Comparison of ENCODE assay signal across 22 cellular contexts in the genomic region with DNA sequence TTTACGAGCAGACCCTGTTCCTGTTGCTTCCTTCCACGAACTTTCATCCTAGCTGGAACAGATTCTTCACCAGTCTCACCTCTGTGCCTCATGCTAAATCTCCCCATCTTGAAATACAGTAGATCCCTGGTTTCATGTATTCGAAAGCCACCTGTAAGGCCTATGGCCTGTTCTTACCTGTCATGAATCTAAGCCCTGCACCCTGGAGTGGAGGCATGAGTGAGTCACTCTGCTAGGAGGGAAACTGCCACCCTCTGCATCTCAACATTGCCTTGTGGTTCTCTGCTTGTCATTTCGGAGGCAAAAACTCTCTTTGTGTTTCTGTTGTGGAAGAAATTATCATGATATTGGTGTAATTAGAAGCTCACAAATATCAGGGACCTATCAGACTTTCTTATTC.
"Had no signal": no experiment of that assay in that cellular context is flagged by ENCODE, and none has a peak within 500 bp of the region (broad histone marks: within the 10 kb centered on the region; RNA-seq: fewer than 3 reads in every experiment).

No MANE protein-coding gene starts in this region.

- H3K4me1 Mint-ChIP-seq: activated B cell treated with CpG ODN at 0.5 μM for 24 hours; activated CD4-positive, alpha-beta T cell treated with anti-CD3 and anti-CD28 coated beads, Interleukin-2, amount 10 ng/mL, durations not matched to agents 7 days and 5 days; memory B cell; naive B cell; T-cell had no signal

- H3K27me3 Mint-ChIP-seq: activated B cell treated with CpG ODN at 0.5 μM for 24 hours had no signal

- H3K4me3 Mint-ChIP-seq: activated B cell treated with CpG ODN at 0.5 μM for 24 hours; activated CD4-positive, alpha-beta T cell treated with anti-CD3 and anti-CD28 coated beads, Interleukin-2, amount 10 ng/mL, durations not matched to agents 7 days and 5 days; activated naive CD4-positive, alpha-beta T cell treated with anti-CD3 and anti-CD28 coated beads for 36 hours; memory B cell; naive B cell; neural crest cell; T-cell had no signal

- H3K9me3 Mint-ChIP-seq: activated B cell treated with CpG ODN at 0.5 μM for 24 hours; activated CD4-positive, alpha-beta T cell treated with anti-CD3 and anti-CD28 coated beads, Interleukin-2, amount 10 ng/mL, durations not matched to agents 7 days and 5 days; activated naive CD4-positive, alpha-beta T cell treated with anti-CD3 and anti-CD28 coated beads for 36 hours; activated T-helper 2 cell treated with anti-CD3 and anti-CD28 coated beads, Interferon-gamma antibody, Interleukin-2, Interleukin-4, amounts not matched to agents 10 μg/mL and 5 μg/mL and 100 μg/mL, durations not matched to agents 14 hours and 24 hours and 36 hours; memory B cell; T-cell had no signal

- H3K36me3 Mint-ChIP-seq: memory B cell, naive B cell, T-cell had no signal

- ATAC-seq: left ventricle myocardium superior, mucosa of descending colon, SK-N-SH treated with all-trans-retinoic acid at 6 μM for 48 hours, T-cell had no signal

- DNase-seq: activated B cell treated with CpG ODN at 0.5 μM for 24 hours; activated CD4-positive, alpha-beta T cell treated with anti-CD3 and anti-CD28 coated beads, Interleukin-2, amount 10 ng/mL, durations not matched to agents 7 days and 5 days; activated naive CD4-positive, alpha-beta T cell treated with anti-CD3 and anti-CD28 coated beads for 36 hours; activated T-cell treated with anti-CD3 and anti-CD28 coated beads for 4 hours; cerebellar nuclear complex; effector CD8-positive, alpha-beta T cell; foreskin fibroblast; kidney glomerular epithelial cell; left ventricle myocardium superior; mucosa of descending colon; naive B cell; retina; stimulated activated CD8-positive, alpha-beta memory T cell treated with anti-CD3 and anti-CD28 coated beads, Interleukin-4, amount 100 ng/mL, for 48 hours; stimulated activated naive CD4-positive, alpha-beta T cell; T-cell; T-helper 9 cell had no signal

- FAIRE-seq: endothelial cell of umbilical vein, urothelium cell line had no signal

- H3K27ac Mint-ChIP-seq: activated B cell treated with CpG ODN at 0.5 μM for 24 hours; activated CD4-positive, alpha-beta T cell treated with anti-CD3 and anti-CD28 coated beads, Interleukin-2, amount 10 ng/mL, durations not matched to agents 7 days and 5 days; activated naive CD4-positive, alpha-beta T cell treated with anti-CD3 and anti-CD28 coated beads for 36 hours; activated T-helper 2 cell treated with anti-CD3 and anti-CD28 coated beads, Interferon-gamma antibody, Interleukin-2, Interleukin-4, amounts not matched to agents 10 μg/mL and 5 μg/mL and 100 μg/mL, durations not matched to agents 14 hours and 24 hours and 36 hours; memory B cell; naive B cell; T-cell had no signal

- H3K4me3 ChIP-seq: mucosa of descending colon had no signal
